In genomic region chr15:81321667-81322066, GRCh38 we compare ENCODE assay signal across 19 cellular contexts. TPM values are rescaled to one million over a fixed set of nuclear protein-coding genes. Genes with fewer than 3 reads are reported as not detected.
DNase-seq lines count a peak whose midpoint lies in the region; ATAC-seq, FAIRE-seq and TF ChIP-seq lines count a peak whose summit lies in the region.
"Had no signal": no experiment of that assay in that cellular context is flagged by ENCODE, and none has a peak within 500 bp of the region (broad histone marks: within the 10 kb centered on the region; RNA-seq: fewer than 3 reads in every experiment).

No MANE protein-coding gene starts in this region.

- 69% methylated on average over 1 of the region's 1 CpG for WGBS in K562 (ENCODE audit: insufficient coverage, low coverage, missing lambda C conversion rate)
- 100% methylated on average over 1 of the region's 1 CpG for whole genome bisulfite sequencing in hepatocyte (ENCODE audit: low lambda C conversion rate, missing lambda C conversion rate)
- WGBS in suprapubic skin: 59% methylated on average over 1 of the region's 1 CpG

- H3K9ac ChIP-seq in MM.1S (ENCODE audit: low read length) (peak overlapping the region; percentile 93; the same call in 1 of the 2 replicates), K562 (ENCODE audit: insufficient read depth in 1 of 2, low read depth in 2 of 2, low read length in 2 of 2) (no peak overlapping the region)

- H3K79me2 ChIP-seq in MM.1S (ENCODE audit: low read length) (peaks cover 90% of the 10 kb centered on the region), K562 (ENCODE audit: control insufficient read depth, insufficient read depth, low read length) (no peaks in the 10 kb centered on the region), hepatocyte (no peaks in the 10 kb centered on the region)

- no peaks in the 10 kb centered on the region for H3K27me3 ChIP-seq in MM.1S (replicated peaks; ENCODE audit: insufficient read depth, low read length)
- H3K27me3 ChIP-seq in K562 (ENCODE audit: control insufficient read depth in 2 of 2, insufficient read depth in 2 of 2, low read length in 2 of 2): no peaks in the 10 kb centered on the region
- no peaks in the 10 kb centered on the region for H3K27me3 ChIP-seq in hepatocyte
- no peaks in the 10 kb centered on the region for H3K27me3 ChIP-seq in suprapubic skin
- H3K27me3 ChIP-seq: BE2C had no signal

- intact Hi-C loops in K562 (cut with micrococcal nuclease): loop anchor here (10.0 kb wide), 1 partner anchor 337 kb away; the partner anchor contains the start of gene MESD

- H3K4me1 ChIP-seq in MM.1S (ENCODE audit: low read length) (peaks cover 72% of the 10 kb centered on the region), K562 (replicated peaks in 1 of 2; ENCODE audit: control insufficient read depth in 2 of 2, insufficient read depth in 2 of 2, low read length in 2 of 2) (peaks cover 11 to 12% of the 10 kb centered on the region in 2 experiments; a peak in 4 of 5 replicates), hepatocyte (ENCODE audit: insufficient read depth) (no peaks in the 10 kb centered on the region), suprapubic skin (peaks cover 28% of the 10 kb centered on the region)
- H3K4me1 ChIP-seq: BE2C had no signal

- no peak for TF ChIP-seq RAD21 in K562 (CRISPR knock-in tag; conservative IDR thresholded peaks at IDR 0.05 in 1 of 2, IDR thresholded peaks at IDR 0.05 in 1 of 2)

- H2AFZ ChIP-seq in MM.1S (ENCODE audit: low read length) (no peak overlapping the region), K562 (ENCODE audit: low read depth, low read length) (no peak overlapping the region), hepatocyte (no peak overlapping the region)

- H3K9me2 ChIP-seq in MM.1S (replicated peaks; ENCODE audit: insufficient read depth, low read length) (no peaks in the 10 kb centered on the region), hepatocyte (replicated peaks; ENCODE audit: insufficient read depth) (no peaks in the 10 kb centered on the region)

- DNase-seq in MM.1S (no peak), K562 (ENCODE audit: extremely low read depth in 1 of 4, low spot score in 3 of 4) (no peak), hepatocyte (ENCODE audit: low spot score) (no peak), suprapubic skin (ENCODE audit: low spot score in 2 of 2) (no peak), HPDE6-E6E7 (ENCODE audit: extremely low spot score) (no peak), NOMO-1 (lab: John Stamatoyannopoulos, UW; ENCODE audit: unreplicated experiment in 2 of 2) (no peak)
- no peak for DNase-seq in activated CD4-positive, alpha-beta T cell treated with anti-CD3 and anti-CD28 coated beads, Interleukin-2, amount 50 U/mL, for 4 hours
- DNase-seq: BE2C, COR-L47, DMS79, H7, HFFc6, KBM-7, NCI-H1105 treated with DMSO at 0.1 percent for 48 hours, NCI-H2081, NCI-H2171, NCI-H526 treated with DMSO at 0.1 percent for 48 hours had no signal

- POLR2A ChIA-PET in K562 (lab: Yijun Ruan, JAX): interaction anchor here (1.0 kb wide), 2 partner anchors 10 to 11 kb away, joined by 3 read pairs; no protein-coding TSS in a partner anchor

- FAIRE-seq in K562 (lab: Jason Lieb, UNC): no peak

- H4K20me1 ChIP-seq in MM.1S (ENCODE audit: insufficient read depth, low read length) (no peaks in the 10 kb centered on the region), K562 (replicated peaks; ENCODE audit: control insufficient read depth, insufficient read depth, low read length) (no peaks in the 10 kb centered on the region), hepatocyte (ENCODE audit: insufficient read depth, poor library complexity, severe bottlenecking) (no peaks in the 10 kb centered on the region)

- no peaks in the 10 kb centered on the region for H3K9me1 ChIP-seq in K562 (ENCODE audit: control insufficient read depth, insufficient read depth, low read length)

- CTCF ChIA-PET in K562 (lab: Yijun Ruan, JAX; ENCODE audit: low intra/inter-chr PET ratio): no interaction called here

- TF ChIP-seq EP300 in K562 (IDR thresholded peaks at IDR 0.05; ENCODE audit: low read length) (no peak), suprapubic skin (IDR thresholded peaks at IDR 0.05) (no peak)

- H3K27ac ChIP-seq in MM.1S (ENCODE audit: low read length): no peak overlapping the region; the same call in 1 of the 2 replicates
- no peak overlapping the region for H3K27ac ChIP-seq in K562 (ENCODE audit: extremely low read depth, low read depth, low read length)
- no peak overlapping the region for H3K27ac ChIP-seq in hepatocyte
- H3K27ac ChIP-seq in suprapubic skin: no peak overlapping the region

- H3K36me3 ChIP-seq in MM.1S (replicated peaks; ENCODE audit: insufficient read depth, low read length): peaks cover 28% of the 10 kb centered on the region
- peaks cover 11% of the 10 kb centered on the region; the same call in 1 of the 3 replicates for H3K36me3 ChIP-seq in K562 (ENCODE audit: control insufficient read depth, insufficient read depth, low read length)
- H3K36me3 ChIP-seq in hepatocyte (replicated peaks; ENCODE audit: insufficient read depth, low read depth): no peaks in the 10 kb centered on the region
- H3K36me3 ChIP-seq in suprapubic skin: peaks cover 27% of the 10 kb centered on the region
- H3K36me3 ChIP-seq: BE2C had no signal

- in situ Hi-C loops in K562 (cut with MboI): no loop called here

- H3K4me2 ChIP-seq in MM.1S (ENCODE audit: low read depth, low read length) (peak overlapping the region; percentile 91), K562 (ENCODE audit: insufficient read depth, low read length) (no peak overlapping the region), hepatocyte (peak overlapping the region; percentile 77)

- no peak for ATAC-seq in K562
- ATAC-seq: SK-N-SH treated with all-trans-retinoic acid at 6 μM for 48 hours had no signal

- TF ChIP-seq CTCF in MM.1S (IDR thresholded peaks at IDR 0.05; ENCODE audit: low read length): no peak
- no peak for TF ChIP-seq CTCF in K562 (IDR thresholded peaks at IDR 0.05 in 2 of 3, conservative IDR thresholded peaks at IDR 0.05 in 1 of 3; ENCODE audit: insufficient read depth in 2 of 3, low read depth in 1 of 3, low read length in 3 of 3)
- no peak for TF ChIP-seq CTCF in hepatocyte (IDR thresholded peaks at IDR 0.05; ENCODE audit: poor library complexity)
- no peak for TF ChIP-seq CTCF in suprapubic skin (IDR thresholded peaks at IDR 0.05)

- no TSS peak for BruUV-seq in K562 (replicated peaks; lab: Mats Ljungman, UMichigan)

- peak overlapping the region; percentile 98 for H3K4me3 ChIP-seq in MM.1S (ENCODE audit: low read length)
- H3K4me3 ChIP-seq in K562: no peak overlapping the region
- no peak overlapping the region for H3K4me3 ChIP-seq in hepatocyte
- H3K4me3 ChIP-seq in suprapubic skin: peak overlapping the region; percentile 82

- H3K9me3 ChIP-seq in MM.1S (replicated peaks; ENCODE audit: insufficient read depth, low read length): no peaks in the 10 kb centered on the region
- H3K9me3 ChIP-seq in K562 (replicated peaks; ENCODE audit: control insufficient read depth, insufficient read depth, low read depth, low read length): no peaks in the 10 kb centered on the region
- H3K9me3 ChIP-seq in hepatocyte (ENCODE audit: low read depth): no peaks in the 10 kb centered on the region
- no peaks in the 10 kb centered on the region for H3K9me3 ChIP-seq in suprapubic skin
- H3K9me3 ChIP-seq: BE2C had no signal

- TF ChIP-seq POLR2A in K562 (conservative IDR thresholded peaks at IDR 0.05) (no peak), suprapubic skin (IDR thresholded peaks at IDR 0.05) (no peak)

- H3F3A ChIP-seq in MM.1S (ENCODE audit: insufficient read depth, low read length): peaks cover 64% of the 10 kb centered on the region

TF ChIP-seq in K562, 482 proteins besides CTCF, POLR2A, EP300 and RAD21 (continues in another document):
- TF ChIP-seq ATF7 (IDR thresholded peaks at IDR 0.05): peak; percentile 35; the same call in 1 of the 2 replicates

RNA-seq across cellular contexts. Expression of gene STARD5, which starts 2.3 kb away (rescaled TPM):
- 15.5 and 16.0 TPM in 2 replicates for total RNA-seq in K562 (2011; cell fraction: chromatin; rRNA removed; ENCODE audit: low replicate concordance)
- 10.4 and 11.8 TPM in 2 replicates for total RNA-seq in K562 (2011; cell fraction: nucleolus; rRNA removed)
- total RNA-seq in K562 (2011; cell fraction: nucleoplasm; rRNA removed): 14.9 and 15.2 TPM in 2 replicates
- total RNA-seq in K562 (2014; rRNA removed) (1.7 and 3.9 TPM in 2 replicates), K562 (2014; rRNA removed; fragmentation: Illumina TruSeq; extraction: Trizol) (2.0 and 2.1 TPM in 2 replicates), K562 (2015; rRNA removed; fragmentation: Illumina TruSeq; extraction: Trizol) (2.1 and 2.4 TPM in 2 replicates), K562 (2021) (3.1 and 3.6 TPM in 2 replicates), hepatocyte (7.2 and 8.2 TPM in 2 replicates), suprapubic skin (10 to 100 TPM; 54.6 to 88.2 (median 67.4) TPM)
- polyA plus RNA-seq in K562 (2011; rRNA removed) (4.8 and 5.7 TPM in 2 replicates), K562 (2014; fragmentation: Illumina TruSeq; extraction: Trizol) (3.8 and 4.4 TPM in 2 replicates), K562 (2014; fragmentation: Nextera tagmentation; extraction: Ambion mirVana) (1 to 10 TPM; 1.8 to 2.1 TPM), K562 (2014; rRNA removed) (2.2 and 2.5 TPM in 2 replicates), hepatocyte (10.6 and 13.7 TPM in 2 replicates)
- 5.5 and 5.9 TPM in 2 replicates for polyA plus RNA-seq in K562 (2011; cell fraction: cytosol; rRNA removed)
- polyA plus RNA-seq in K562 (2011; cell fraction: nucleus; rRNA removed): 11.6 and 22.7 TPM in 2 replicates
- 2.4 and 2.7 TPM in 2 replicates for polyA plus RNA-seq in K562 (2012)
- polyA minus RNA-seq in K562 (2011; rRNA and poly(A)+ RNA removed): 4.1 and 9.6 TPM in 2 replicates
- polyA minus RNA-seq in K562 (2011; cell fraction: cytosol; rRNA and poly(A)+ RNA removed): 0.73 and 2.3 TPM in 2 replicates
- 6.4 and 7.9 TPM in 2 replicates for polyA minus RNA-seq in K562 (2011; cell fraction: nucleus; rRNA and poly(A)+ RNA removed)

RNA-seq across cellular contexts. Expression of gene TMC3, which starts 52.3 kb away (rescaled TPM):
- not detected in 2 replicates for total RNA-seq in K562 (2011; cell fraction: chromatin; rRNA removed; ENCODE audit: low replicate concordance)
- not detected in 2 replicates for total RNA-seq in K562 (2011; cell fraction: nucleolus; rRNA removed)
- not detected in 2 replicates for total RNA-seq in K562 (2011; cell fraction: nucleoplasm; rRNA removed)
- total RNA-seq in K562 (2014; rRNA removed) (not detected in 2 replicates), K562 (2014; rRNA removed; fragmentation: Illumina TruSeq; extraction: Trizol) (not detected in 2 replicates), K562 (2015; rRNA removed; fragmentation: Illumina TruSeq; extraction: Trizol) (not detected in 2 replicates), K562 (2021) (not detected in 2 replicates), hepatocyte (0.12 and 0.43 TPM in 2 replicates), suprapubic skin (under 1 TPM in 1 of 4 donors, not detected in 3; 0.16 TPM)
- polyA plus RNA-seq in K562 (2011; rRNA removed) (not detected in 2 replicates), K562 (2014; fragmentation: Illumina TruSeq; extraction: Trizol) (not detected in 2 replicates), K562 (2014; fragmentation: Nextera tagmentation; extraction: Ambion mirVana) (under 1 TPM; 0.01 to 0.14 TPM), K562 (2014; rRNA removed) (not detected in 2 replicates), hepatocyte (0.19 TPM in 1 of 2 replicates, not detected in the other)
- polyA plus RNA-seq in K562 (2011; cell fraction: cytosol; rRNA removed): not detected in 2 replicates
- not detected in 2 replicates for polyA plus RNA-seq in K562 (2011; cell fraction: nucleus; rRNA removed)
- 0.06 and 0.14 TPM in 2 replicates for polyA plus RNA-seq in K562 (2012)
- polyA minus RNA-seq in K562 (2011; rRNA and poly(A)+ RNA removed): not detected in 2 replicates
- polyA minus RNA-seq in K562 (2011; cell fraction: cytosol; rRNA and poly(A)+ RNA removed): not detected in 2 replicates
- polyA minus RNA-seq in K562 (2011; cell fraction: nucleus; rRNA and poly(A)+ RNA removed): not detected in 2 replicates
- total RNA-seq: A673, H7, HFFc6 had no signal

Comparison
In these comparisons a context has a peak if more than half of its experiments do, and no peak if none do; other contexts are left out.
1. H3K4me3 ChIP-seq: peak in MM.1S (single experiment) and suprapubic skin (single experiment); none in K562 (single experiment) and hepatocyte (single experiment).